8 cellular contexts compared by ENCODE assay signal in the genomic region with DNA sequence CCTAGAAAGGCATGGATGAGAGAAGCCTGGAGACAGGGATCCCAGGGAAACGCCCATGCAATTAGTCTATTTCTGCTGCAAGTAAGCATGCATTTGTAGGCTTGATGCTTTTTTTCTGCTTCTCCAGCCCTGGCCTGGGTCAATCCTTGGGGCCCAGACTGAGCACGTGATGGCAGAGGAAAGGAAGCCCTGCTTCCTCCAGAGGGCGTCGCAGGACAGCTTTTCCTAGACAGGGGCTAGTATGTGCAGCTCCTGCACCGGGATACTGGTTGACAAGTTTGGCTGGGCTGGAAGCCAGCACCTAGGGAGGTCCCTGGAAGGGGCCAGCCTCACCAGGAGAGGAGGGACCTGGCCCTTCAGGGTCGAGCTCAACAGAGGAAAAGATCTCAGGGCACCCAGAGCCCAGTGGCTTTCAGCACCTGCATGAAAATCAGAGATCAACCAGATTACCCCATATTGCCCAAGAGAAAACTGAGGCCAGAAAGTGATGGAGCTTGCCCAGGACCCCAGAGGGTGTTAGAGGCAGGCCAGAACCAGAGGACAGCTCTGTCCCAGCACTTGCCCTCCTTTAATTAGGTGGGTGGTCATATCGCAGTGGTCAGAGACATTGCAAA.
DNase-seq lines count a peak whose midpoint lies in the region; ATAC-seq and TF ChIP-seq lines count a peak whose summit lies in the region.

No MANE protein-coding gene starts in this region.

- no peak for TF ChIP-seq EP300 in transverse colon (IDR thresholded peaks at IDR 0.05; ENCODE audit: low read depth)

- no peaks in the 10 kb centered on the region for H3K36me3 ChIP-seq in transverse colon

- peaks cover 13% of the 10 kb centered on the region for H3K27me3 Mint-ChIP-seq in Calu3 (ENCODE audit: unreplicated experiment)

- H3K4me3 ChIP-seq in NB4 (ENCODE audit: low read depth, low read length) (no peak overlapping the region), transverse colon (no peak overlapping the region)

- in situ Hi-C loops in transverse colon (cut with MboI; ENCODE audit: low pct_ligation_motif_present in 1 of 4, low pct_unique_long_range_greater_than_20kb in 1 of 4, low sequenced_read_pairs in 3 of 4), result loop anchor here in 1 of 4 donors (25.0 kb wide), 1 partner anchor 1340 kb away; no protein-coding TSS in a partner anchor

- TF ChIP-seq POLR2A in NB4 (IDR thresholded peaks at IDR 0.05; ENCODE audit: extremely low read depth, insufficient read length), result no peak
- TF ChIP-seq POLR2A in transverse colon (IDR thresholded peaks at IDR 0.05), result no peak

- CTCF ChIA-PET in Calu3 (lab: Charles Lee), result interaction anchor here (0.6 to 1.4 kb wide), 4 partner anchors 43 to 1144 kb away, joined by 3 to 5 read pairs (median 4); no protein-coding TSS in a partner anchor

- H3K9me3 ChIP-seq in transverse colon, result no peaks in the 10 kb centered on the region

- peak; percentile 73 for DNase-seq in Calu3
- DNase-seq in NB4 (ENCODE audit: low read depth), result peak; percentile 76
- DNase-seq in epidermal melanocyte (ENCODE audit: insufficient read length, low spot score), result peak; percentile 45
- peak; percentile 15 for DNase-seq in midbrain (lab: John Stamatoyannopoulos, UW)
- peak; percentile 80 for DNase-seq in transverse colon
- DNase-seq in occipital lobe (lab: John Stamatoyannopoulos, UW), result no peak

- H3K36me3 Mint-ChIP-seq in Calu3 (ENCODE audit: insufficient read depth, unreplicated experiment), result peaks cover 6% of the 10 kb centered on the region

- peak; percentile 70 for ATAC-seq in GM21619 (IDR thresholded peaks at IDR 0.05; ENCODE audit: unreplicated experiment)
- ATAC-seq in SK-N-SH treated with all-trans-retinoic acid at 6 μM for 48 hours, result peak; percentile 97

- no peaks in the 10 kb centered on the region for H3K27me3 ChIP-seq in transverse colon

- no peaks in the 10 kb centered on the region for H3K4me1 Mint-ChIP-seq in Calu3 (ENCODE audit: low read depth, unreplicated experiment)

- WGBS in transverse colon (ENCODE audit: low coverage in 1 of 2), 2 donors, result 18 to 100% methylated on average over 1 to 7 of the region's 7 CpGs

- BruUV-seq in Calu3 (replicated peaks; lab: Mats Ljungman, UMichigan), result no TSS peak

- H3K27ac Mint-ChIP-seq in Calu3 (ENCODE audit: unreplicated experiment), result no peak overlapping the region

- peaks cover 0 to 14% (median 4%) of the 10 kb centered on the region in 4 donors for H3K4me1 ChIP-seq in transverse colon

- H3K4me3 Mint-ChIP-seq in Calu3 (ENCODE audit: low read depth, unreplicated experiment), result no peak overlapping the region

- H3K27ac ChIP-seq in transverse colon, result no peak overlapping the region

- intact Hi-C loops in Calu3 (cut with micrococcal nuclease; ENCODE audit: unreplicated experiment) (loop anchor here (5.0 kb wide), 1 partner anchor 1340 kb away; no protein-coding TSS in a partner anchor), transverse colon (cut with DNase I; ENCODE audit: low total_unique reads) (no loop called here)

- TF ChIP-seq CTCF in Calu3 (IDR thresholded peaks at IDR 0.05; ENCODE audit: unreplicated experiment) (peak; percentile 28), NB4 (IDR thresholded peaks at IDR 0.05; ENCODE audit: low read depth, low read length) (peak; percentile 75), transverse colon (IDR thresholded peaks at IDR 0.05) (peak; percentile 57 to 73 (median 59))

- H3K9me3 Mint-ChIP-seq in Calu3 (ENCODE audit: low read depth, unreplicated experiment), result no peaks in the 10 kb centered on the region

TF ChIP-seq in SK-N-SH treated with all-trans-retinoic acid at 6 μM for 48 hours, 23 proteins besides CTCF, POLR2A, EP300 and RAD21:
- TF ChIP-seq CREB5 (CRISPR knock-in tag; IDR thresholded peaks at IDR 0.05; ENCODE audit: low read depth), result no peak
- no peak for TF ChIP-seq PATZ1 (CRISPR knock-in tag; IDR thresholded peaks at IDR 0.05; ENCODE audit: borderline replicate concordance)
- TF ChIP-seq ZNF70 (CRISPR knock-in tag; IDR thresholded peaks at IDR 0.05), result no peak
- no peak for TF ChIP-seq SNAI2 (CRISPR knock-in tag; IDR thresholded peaks at IDR 0.05)
- TF ChIP-seq TOX (CRISPR knock-in tag; IDR thresholded peaks at IDR 0.05; ENCODE audit: borderline replicate concordance), result no peak
- no peak for TF ChIP-seq ESRRG (CRISPR knock-in tag; IDR thresholded peaks at IDR 0.05)
- no peak for TF ChIP-seq GLIS3 (CRISPR knock-in tag; IDR thresholded peaks at IDR 0.05)
- TF ChIP-seq, protein P1, sequence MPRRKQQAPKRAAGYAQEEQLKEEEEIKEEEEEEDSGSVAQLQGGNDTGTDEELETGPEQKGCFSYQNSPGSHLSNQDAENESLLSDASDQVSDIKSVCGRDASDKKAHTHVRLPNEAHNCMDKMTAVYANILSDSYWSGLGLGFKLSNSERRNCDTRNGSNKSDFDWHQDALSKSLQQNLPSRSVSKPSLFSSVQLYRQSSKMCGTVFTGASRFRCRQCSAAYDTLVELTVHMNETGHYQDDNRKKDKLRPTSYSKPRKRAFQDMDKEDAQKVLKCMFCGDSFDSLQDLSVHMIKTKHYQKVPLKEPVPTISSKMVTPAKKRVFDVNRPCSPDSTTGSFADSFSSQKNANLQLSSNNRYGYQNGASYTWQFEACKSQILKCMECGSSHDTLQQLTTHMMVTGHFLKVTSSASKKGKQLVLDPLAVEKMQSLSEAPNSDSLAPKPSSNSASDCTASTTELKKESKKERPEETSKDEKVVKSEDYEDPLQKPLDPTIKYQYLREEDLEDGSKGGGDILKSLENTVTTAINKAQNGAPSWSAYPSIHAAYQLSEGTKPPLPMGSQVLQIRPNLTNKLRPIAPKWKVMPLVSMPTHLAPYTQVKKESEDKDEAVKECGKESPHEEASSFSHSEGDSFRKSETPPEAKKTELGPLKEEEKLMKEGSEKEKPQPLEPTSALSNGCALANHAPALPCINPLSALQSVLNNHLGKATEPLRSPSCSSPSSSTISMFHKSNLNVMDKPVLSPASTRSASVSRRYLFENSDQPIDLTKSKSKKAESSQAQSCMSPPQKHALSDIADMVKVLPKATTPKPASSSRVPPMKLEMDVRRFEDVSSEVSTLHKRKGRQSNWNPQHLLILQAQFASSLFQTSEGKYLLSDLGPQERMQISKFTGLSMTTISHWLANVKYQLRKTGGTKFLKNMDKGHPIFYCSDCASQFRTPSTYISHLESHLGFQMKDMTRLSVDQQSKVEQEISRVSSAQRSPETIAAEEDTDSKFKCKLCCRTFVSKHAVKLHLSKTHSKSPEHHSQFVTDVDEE (CRISPR knock-in tag; IDR thresholded peaks at IDR 0.05), result no peak
- no peak for TF ChIP-seq TCF4 (CRISPR knock-in tag; IDR thresholded peaks at IDR 0.05; ENCODE audit: borderline replicate concordance)
